Comparison of ENCODE assay signal across 25 cellular contexts in genomic region chr5:133867851-133868545, GRCh38.
"Had no signal": no experiment of that assay in that cellular context is flagged by ENCODE, and none has a peak within 500 bp of the region (broad histone marks: within the 10 kb centered on the region; RNA-seq: fewer than 3 reads in every experiment).

No MANE protein-coding gene starts in this region.

- H3K27ac ChIP-seq: breast epithelium, SJCRH30 had no signal

- ATAC-seq: activated CD8-positive, alpha-beta memory T cell treated with anti-CD3 and anti-CD28 coated beads, Interleukin-2, amount 10 ng/mL, durations not matched to agents 7 days and 5 days; activated naive CD4-positive, alpha-beta T cell treated with anti-CD3 and anti-CD28 coated beads, Interleukin-2, amount 50 U/mL, for 72 hours; Panc1 had no signal

- H3K9me3 ChIP-seq: breast epithelium, SK-N-SH had no signal

- H3K4me3 Mint-ChIP-seq: activated CD8-positive, alpha-beta memory T cell treated with anti-CD3 and anti-CD28 coated beads, Interleukin-2, amount 10 ng/mL, durations not matched to agents 7 days and 5 days; activated T-cell treated with anti-CD3 and anti-CD28 coated beads, Interleukin-2, amount 50 U/mL, for 24 hours had no signal

- DNase-seq: activated CD4-positive, alpha-beta T cell treated with anti-CD3 and anti-CD28 coated beads for 4 hours; activated CD8-positive, alpha-beta memory T cell treated with anti-CD3 and anti-CD28 coated beads, Interleukin-2, amount 10 ng/mL, durations not matched to agents 7 days and 5 days; activated effector memory CD4-positive, alpha-beta T cell treated with anti-CD3 and anti-CD28 coated beads, Interleukin-2, amount 50 U/mL, for 16 hours; activated naive CD4-positive, alpha-beta T cell treated with Interleukin-2 at 50 U/mL for 16 hours; activated T-cell treated with anti-CD3 and anti-CD28 coated beads, Interleukin-2, amount 50 U/mL, for 24 hours; caudate nucleus; KBM-7; NCI-H1048; NCI-H146; NCI-H187 treated with DMSO at 0.1 percent for 48 hours; NCI-H2081 treated with DMSO at 0.1 percent for 48 hours; NCI-H2227 treated with DMSO at 0.1 percent for 48 hours; NCI-H446 treated with DMSO at 0.1 percent for 48 hours; NCI-H526; NCI-H774; NK-92 treated with Interleukin-12 subunit alpha and Interleukin-12 subunit beta, amount 100 ng/mL, for 24 hours; OCI-M1; Right ventricle myocardium superior; RPMI8226; SJCRH30; SK-N-SH; T-helper 1 cell had no signal

- H3K4me2 ChIP-seq: SK-N-SH had no signal

- H3K27ac Mint-ChIP-seq: activated CD8-positive, alpha-beta memory T cell treated with anti-CD3 and anti-CD28 coated beads, Interleukin-2, amount 10 ng/mL, durations not matched to agents 7 days and 5 days; activated T-cell treated with anti-CD3 and anti-CD28 coated beads, Interleukin-2, amount 50 U/mL, for 24 hours had no signal

- H3K36me3 ChIP-seq: breast epithelium, SJCRH30 had no signal

- H3K36me3 Mint-ChIP-seq: activated CD8-positive, alpha-beta memory T cell treated with anti-CD3 and anti-CD28 coated beads, Interleukin-2, amount 10 ng/mL, durations not matched to agents 7 days and 5 days had no signal

- H3K27me3 ChIP-seq: breast epithelium, SJCRH30 had no signal

- H3K4me1 ChIP-seq: breast epithelium had no signal

- H3K9me3 Mint-ChIP-seq: activated T-cell treated with anti-CD3 and anti-CD28 coated beads, Interleukin-2, amount 50 U/mL, for 24 hours had no signal

- H3K9ac ChIP-seq: SK-N-SH had no signal

- H3K4me3 ChIP-seq: breast epithelium, SJCRH30 had no signal
